Comparison of ENCODE assay signal across 23 cellular contexts in the genomic region with DNA sequence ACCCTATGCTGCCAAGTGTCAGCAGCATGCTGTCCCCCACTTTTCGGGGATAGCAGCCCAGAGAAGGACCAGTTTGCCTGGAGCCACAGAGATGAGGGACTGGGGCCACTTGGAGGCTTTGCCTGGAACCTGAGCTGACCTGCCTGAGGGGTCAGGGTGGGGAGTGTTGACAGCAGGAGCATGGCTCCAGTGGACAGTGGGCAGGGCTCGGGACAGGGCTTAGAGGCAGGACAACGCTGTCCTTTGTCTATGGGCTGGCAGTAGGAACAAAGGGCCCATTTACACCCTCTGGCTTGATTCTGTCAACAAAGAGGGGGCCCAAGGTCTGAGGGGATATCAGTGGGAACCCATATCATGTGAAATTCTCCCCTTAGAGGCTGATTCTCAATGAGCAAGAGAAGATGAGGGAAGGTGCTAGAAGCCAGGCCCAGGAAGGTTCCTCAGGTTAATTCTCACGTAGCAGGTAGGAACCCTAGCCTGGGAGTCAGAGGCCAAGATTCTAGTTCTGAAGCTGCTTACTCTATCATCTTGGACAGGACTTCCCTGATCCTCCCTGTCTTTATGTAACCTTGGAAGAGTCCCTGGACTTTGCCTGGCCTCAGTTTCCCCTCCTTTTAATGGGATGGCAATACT. TPM values are rescaled to one million over a fixed set of nuclear protein-coding genes. Genes with fewer than 3 reads are reported as not detected.
DNase-seq lines count a peak whose midpoint lies in the region; ATAC-seq and TF ChIP-seq lines count a peak whose summit lies in the region.
"Had no signal": no experiment of that assay in that cellular context is flagged by ENCODE, and none has a peak within 500 bp of the region (broad histone marks: within the 10 kb centered on the region; RNA-seq: fewer than 3 reads in every experiment).

No MANE protein-coding gene starts in this region.

- H3K9me3 ChIP-seq in psoas muscle = no peaks in the 10 kb centered on the region
- H3K9me3 ChIP-seq: lower lobe of right lung had no signal

- no peak overlapping the region for H3K4me3 Mint-ChIP-seq in Calu3 (ENCODE audit: low read depth, unreplicated experiment)
- H3K4me3 Mint-ChIP-seq: dendritic cell treated with granulocyte-macrophage colony-stimulating factor and Interleukin-4, amounts not matched to agents 40 ng/mL and 50 ng/mL, for 4 days; IgD-negative memory B cell; neural progenitor cell; stimulated activated memory B cell treated with anti-CD40 and anti-IgM and Interleukin-4, amounts not matched to agents 10 μg/mL and 1 μg/mL and 100 μg/mL, for 72 hours had no signal

- H3K27ac ChIP-seq in psoas muscle = peak overlapping the region; percentile 36
- H3K27ac ChIP-seq: lower lobe of right lung, neural progenitor cell, WERI-Rb-1 had no signal

- WGBS in psoas muscle, 3 donors = 39 to 68% (median 57%) methylated on average over 4 of the region's 4 CpGs

- H3K4me1 ChIP-seq in psoas muscle = peaks cover 40% of the 10 kb centered on the region
- H3K4me1 ChIP-seq: lower lobe of right lung had no signal

- H3K27me3 ChIP-seq in psoas muscle (ENCODE audit: insufficient read depth in 3 of 3, low read length in 2 of 3) = no peaks in the 10 kb centered on the region
- H3K27me3 ChIP-seq: neural progenitor cell had no signal

- H3K4me1 Mint-ChIP-seq in Calu3 (ENCODE audit: low read depth, unreplicated experiment) = peaks cover 10% of the 10 kb centered on the region
- H3K4me1 Mint-ChIP-seq: IgD-negative memory B cell; stimulated activated memory B cell treated with anti-CD40 and anti-IgM and Interleukin-4, amounts not matched to agents 10 μg/mL and 1 μg/mL and 100 μg/mL, for 72 hours had no signal

- no peaks in the 10 kb centered on the region for H3K27me3 Mint-ChIP-seq in Calu3 (ENCODE audit: unreplicated experiment)
- H3K27me3 Mint-ChIP-seq: dendritic cell treated with granulocyte-macrophage colony-stimulating factor and Interleukin-4, amounts not matched to agents 40 ng/mL and 50 ng/mL, for 4 days; IgD-negative memory B cell; stimulated activated memory B cell treated with anti-CD40 and anti-IgM and Interleukin-4, amounts not matched to agents 10 μg/mL and 1 μg/mL and 100 μg/mL, for 72 hours had no signal

- H3K4me3 ChIP-seq in psoas muscle = no peak overlapping the region
- H3K4me3 ChIP-seq: lower lobe of right lung, neural progenitor cell had no signal

- no peaks in the 10 kb centered on the region for H3K36me3 ChIP-seq in psoas muscle (ENCODE audit: insufficient read depth in 1 of 2, low read depth in 1 of 2)
- H3K36me3 ChIP-seq: lower lobe of right lung, neural progenitor cell, WERI-Rb-1 had no signal

- no peak for ATAC-seq in psoas muscle
- ATAC-seq: esophagus mucosa; lower lobe of right lung; Panc1; stimulated activated memory B cell treated with anti-CD40 and anti-IgM and Interleukin-4, amounts not matched to agents 10 μg/mL and 1 μg/mL and 100 μg/mL, for 72 hours had no signal

- CTCF ChIA-PET in Calu3 (lab: Charles Lee) = no interaction called here

- BruUV-seq in Calu3 (replicated peaks; lab: Mats Ljungman, UMichigan) = no TSS peak

- H3K27ac Mint-ChIP-seq in Calu3 (ENCODE audit: unreplicated experiment) = no peak overlapping the region
- H3K27ac Mint-ChIP-seq: dendritic cell treated with granulocyte-macrophage colony-stimulating factor and Interleukin-4, amounts not matched to agents 40 ng/mL and 50 ng/mL, for 4 days; IgD-negative memory B cell; neural progenitor cell; stimulated activated memory B cell treated with anti-CD40 and anti-IgM and Interleukin-4, amounts not matched to agents 10 μg/mL and 1 μg/mL and 100 μg/mL, for 72 hours had no signal

- TF ChIP-seq CTCF in Calu3 (IDR thresholded peaks at IDR 0.05; ENCODE audit: unreplicated experiment) (no peak), psoas muscle (IDR thresholded peaks at IDR 0.05) (no peak)

- DNase-seq in Calu3 (peak; percentile 43), amygdala (lab: John Stamatoyannopoulos, UW) (peak in 53 of 56 donors; percentile 35 to 95 (median 83)), inferior parietal cortex (ENCODE audit: extremely low spot score) (peak; percentile 83), psoas muscle (no peak), SHP77 treated with DMSO at 0.1 percent for 48 hours (lab: John Stamatoyannopoulos, UW) (no peak), NK-92 (lab: John Stamatoyannopoulos, UW; ENCODE audit: unreplicated experiment) (no peak), iPS-NIHi11 (ENCODE audit: low spot score) (no peak), NCI-H1092 (lab: John Stamatoyannopoulos, UW) (no peak)
- DNase-seq: activated gamma-delta T cell treated with Interleukin-2 at 50 U/mL for 16 hours, GDM1, lower lobe of right lung, MV-4-11, NCI-H2107, NCI-H69, small intestine, WERI-Rb-1 had no signal

- no peaks in the 10 kb centered on the region for H3K9me3 Mint-ChIP-seq in Calu3 (ENCODE audit: low read depth, unreplicated experiment)
- H3K9me3 Mint-ChIP-seq: dendritic cell treated with granulocyte-macrophage colony-stimulating factor and Interleukin-4, amounts not matched to agents 40 ng/mL and 50 ng/mL, for 4 days; IgD-negative memory B cell; neural progenitor cell; stimulated activated memory B cell treated with anti-CD40 and anti-IgM and Interleukin-4, amounts not matched to agents 10 μg/mL and 1 μg/mL and 100 μg/mL, for 72 hours had no signal

- H3K36me3 Mint-ChIP-seq in Calu3 (ENCODE audit: insufficient read depth, unreplicated experiment) = peaks cover 8% of the 10 kb centered on the region
- H3K36me3 Mint-ChIP-seq: neural progenitor cell; stimulated activated memory B cell treated with anti-CD40 and anti-IgM and Interleukin-4, amounts not matched to agents 10 μg/mL and 1 μg/mL and 100 μg/mL, for 72 hours had no signal

- intact Hi-C loops in Calu3 (cut with micrococcal nuclease; ENCODE audit: unreplicated experiment) = no loop called here
- intact Hi-C loops in psoas muscle (cut with DNase I) = no loop called here

RNA-seq across cellular contexts. Expression of a gene that starts 29.7 kb away (rescaled TPM):
- not detected in 2 replicates for total RNA-seq in Calu3 (2022)
- 100 to 1,000 TPM; 157 to 276 (median 212) TPM for total RNA-seq in psoas muscle
- 100 to 1,000 TPM in 1 of 3 donors, 10 to 100 TPM in 2; 37.0 to 188 (median 50.4) TPM for polyA plus RNA-seq in psoas muscle
- total RNA-seq: astrocyte, esophagus mucosa had no signal
- polyA plus RNA-seq: IgD-negative memory B cell had no signal

RNA-seq across cellular contexts. Expression of a gene that starts 40.7 kb away (rescaled TPM):
- 0.66 and 0.68 TPM in 2 replicates for total RNA-seq in Calu3 (2022)
- total RNA-seq in psoas muscle = 1 to 10 TPM in 1 of 4 donors, under 1 TPM in 3; 0.47 to 1.1 (median 0.62) TPM
- polyA plus RNA-seq in psoas muscle = 1 to 10 TPM in 1 of 3 donors, under 1 TPM in 2; 0.30 to 1.2 (median 0.66) TPM
- total RNA-seq: esophagus mucosa had no signal

RNA-seq across cellular contexts. Expression of a gene that starts 47.0 kb away (rescaled TPM):
- not detected in 2 replicates for total RNA-seq in Calu3 (2022)
- total RNA-seq in psoas muscle = 100 to 1,000 TPM; 241 to 923 (median 381) TPM
- 100 to 1,000 TPM; 306 to 822 (median 392) TPM for polyA plus RNA-seq in psoas muscle
- total RNA-seq: astrocyte, esophagus mucosa, lower lobe of right lung had no signal
- polyA plus RNA-seq: IgD-negative memory B cell had no signal

Comparison
In these comparisons a context has a peak if more than half of its experiments do, and no peak if none do; other contexts are left out.
1. DNase-seq: peak in Calu3 (single experiment), amygdala (53 of 56) and inferior parietal cortex (single experiment); none in psoas muscle (0 of 2), SHP77 treated with DMSO at 0.1 percent for 48 hours (single experiment), NK-92 (single experiment), iPS-NIHi11 (single experiment) and NCI-H1092 (single experiment).
2. RNA of a gene that starts 29.7 kb away (total RNA-seq): 157 to 276 TPM in psoas muscle; not detected in Calu3; every median in the first group is over 100 times any median in the second.
3. RNA of a gene that starts 47.0 kb away (total RNA-seq): 241 to 923 TPM in psoas muscle; not detected in Calu3; every median in the first group is over 100 times any median in the second.